In genomic region chr12:131896080-131896810, GRCh38 we compare ENCODE assay signal across 1 cellular context.
TF ChIP-seq lines count a peak whose summit lies in the region.

No MANE protein-coding gene starts in this region.

TF ChIP-seq in GM23338, 12 proteins besides CTCF, POLR2A, EP300 and RAD21 (continued from another document):
- TF ChIP-seq ZNF462 (CRISPR knock-in tag; IDR thresholded peaks at IDR 0.05): no peak
